Comparison of ENCODE assay signal across 21 cellular contexts in genomic region chr2:68911246-68911645, GRCh38. TPM values are rescaled to one million over a fixed set of nuclear protein-coding genes. Genes with fewer than 3 reads are reported as not detected.
DNase-seq lines count a peak whose midpoint lies in the region; ATAC-seq, FAIRE-seq and TF ChIP-seq lines count a peak whose summit lies in the region.
"Had no signal": no experiment of that assay in that cellular context is flagged by ENCODE, and none has a peak within 500 bp of the region (broad histone marks: within the 10 kb centered on the region; RNA-seq: fewer than 3 reads in every experiment).

No MANE protein-coding gene starts in this region.

- TF ChIP-seq CTCF in H9 (conservative IDR thresholded peaks at IDR 0.05) (no peak), WERI-Rb-1 (IDR thresholded peaks at IDR 0.05; ENCODE audit: low read depth, low read length) (no peak), keratinocyte (optimal IDR thresholded peaks at IDR 0.05 in 1 of 3, IDR thresholded peaks at IDR 0.05 in 1 of 3, conservative IDR thresholded peaks at IDR 0.05 in 1 of 3; ENCODE audit: extremely low read depth in 1 of 3, insufficient read depth in 2 of 3, low read length in 3 of 3) (no peak), endothelial cell (IDR thresholded peaks at IDR 0.05; ENCODE audit: unreplicated experiment) (no peak)

- no peak overlapping the region for H2BK120ac ChIP-seq in H9 (ENCODE audit: low read depth, low read length, poor library complexity, severe bottlenecking)

- DNase-seq in activated CD4-positive, alpha-beta T cell treated with anti-CD3 and anti-CD28 coated beads, Interleukin-2, amount 10 ng/mL, durations not matched to agents 24 days and 14 days = peak; percentile 60
- DNase-seq in activated CD4-positive, alpha-beta T cell treated with anti-CD3 and anti-CD28 coated beads, Interleukin-2, amount 50 U/mL, for 48 hours = no peak
- DNase-seq in H9 = no peak
- peak; percentile 24 for DNase-seq in WERI-Rb-1
- DNase-seq in keratinocyte (ENCODE audit: low read depth, low spot score) = no peak
- DNase-seq in NCI-H2107 (lab: John Stamatoyannopoulos, UW) = no peak
- DNase-seq in endothelial cell (ENCODE audit: low spot score) = no peak
- DNase-seq: CD4-positive, alpha-beta T cell; DMS79 treated with DMSO at 0.1 percent for 48 hours; GDM1; GOT3; HFFc6; NCI-H1417; NCI-H2029; NCI-H524; PC-3 had no signal

- H3K27ac ChIP-seq in H9 (ENCODE audit: insufficient read length, low read depth, low read length) = no peak overlapping the region
- H3K27ac ChIP-seq in WERI-Rb-1 = no peak overlapping the region
- no peak overlapping the region for H3K27ac ChIP-seq in keratinocyte (ENCODE audit: control insufficient read depth, insufficient read depth, low read length)
- H3K27ac ChIP-seq: SJSA1 had no signal

- H4K91ac ChIP-seq in H9 (ENCODE audit: insufficient read length, low read depth, low read length) = no peak overlapping the region

- no peaks in the 10 kb centered on the region for H3K23me2 ChIP-seq in H9 (ENCODE audit: insufficient read length, low read depth, low read length, poor library complexity, severe bottlenecking)

- no peak overlapping the region for H2BK5ac ChIP-seq in H9 (ENCODE audit: insufficient read length, low read length)

- no peaks in the 10 kb centered on the region for H3K79me2 ChIP-seq in H9 (ENCODE audit: insufficient read depth, low read length)
- H3K79me2 ChIP-seq in keratinocyte (ENCODE audit: control insufficient read depth, insufficient read depth, low read length) = no peaks in the 10 kb centered on the region

- H3K9me1 ChIP-seq in keratinocyte (ENCODE audit: control insufficient read depth, extremely low read depth, insufficient read depth, low read length) = no peaks in the 10 kb centered on the region

- no peak for ATAC-seq in GM18909 (IDR thresholded peaks at IDR 0.05; ENCODE audit: poor library complexity, unreplicated experiment)
- ATAC-seq: PC-3 had no signal

- H3T11ph ChIP-seq in H9 (ENCODE audit: low read length) = no peak overlapping the region

- no peak overlapping the region for H3K4me3 Mint-ChIP-seq in activated CD4-positive, alpha-beta T cell treated with anti-CD3 and anti-CD28 coated beads, Interleukin-2, amount 10 ng/mL, durations not matched to agents 24 days and 14 days
- H3K4me3 Mint-ChIP-seq in H9 (peak overlapping the region in 1 of 2 experiments; percentile 17; a peak in 1 of 5 replicates), endothelial cell (ENCODE audit: unreplicated experiment) (no peak overlapping the region)
- H3K4me3 Mint-ChIP-seq: CD4-positive, alpha-beta T cell; HFFc6 had no signal

- H3K36me3 Mint-ChIP-seq in activated CD4-positive, alpha-beta T cell treated with anti-CD3 and anti-CD28 coated beads, Interleukin-2, amount 10 ng/mL, durations not matched to agents 24 days and 14 days (ENCODE audit: low read depth) = no peaks in the 10 kb centered on the region
- H3K36me3 Mint-ChIP-seq in H9 (ENCODE audit: insufficient read depth in 1 of 3, low read depth in 3 of 3) (0 out of 7 replicates have a peak, but pooled peaks cover 0 to 3% (median 0%) of the 10 kb centered on the region in 3 experiments), endothelial cell (ENCODE audit: low read depth, unreplicated experiment) (no peaks in the 10 kb centered on the region)

- H3K4me2 ChIP-seq in H9 (ENCODE audit: insufficient read depth, insufficient read length, low read length) (no peak overlapping the region), keratinocyte (ENCODE audit: control insufficient read depth, extremely low read depth, insufficient read depth, low read depth, low read length) (peak overlapping the region; percentile 13)

- H3K4me3 ChIP-seq in WERI-Rb-1 (ENCODE audit: low read depth, low read length) = no peak overlapping the region
- no peak overlapping the region for H3K4me3 ChIP-seq in keratinocyte (ENCODE audit: control insufficient read depth in 2 of 3, extremely low read depth in 1 of 3, insufficient read depth in 2 of 3, low read depth in 1 of 3, low read length in 3 of 3)
- H3K4me3 ChIP-seq: SJSA1 had no signal

- no peak overlapping the region for H2BK12ac ChIP-seq in H9 (ENCODE audit: insufficient read length, low read depth, low read length)

- no peak overlapping the region for H3K4ac ChIP-seq in H9 (ENCODE audit: low read depth, low read length)

- H4K5ac ChIP-seq in H9 (ENCODE audit: insufficient read length, low read depth, low read length) = no peak overlapping the region

- no peaks in the 10 kb centered on the region for H3K9me3 Mint-ChIP-seq in activated CD4-positive, alpha-beta T cell treated with anti-CD3 and anti-CD28 coated beads, Interleukin-2, amount 10 ng/mL, durations not matched to agents 24 days and 14 days
- peaks cover 0 to 10% of the 10 kb centered on the region in 2 experiments; a peak in 2 of 5 replicates for H3K9me3 Mint-ChIP-seq in H9
- no peaks in the 10 kb centered on the region for H3K9me3 Mint-ChIP-seq in endothelial cell (ENCODE audit: unreplicated experiment)
- H3K9me3 Mint-ChIP-seq: CD4-positive, alpha-beta T cell; HFFc6 had no signal

- no peak overlapping the region for H2BK15ac ChIP-seq in H9 (ENCODE audit: low read depth, low read length)

- no peak for FAIRE-seq in keratinocyte (lab: Jason Lieb, UNC)
- FAIRE-seq: A204.1, D721Med had no signal

- H3K4me1 ChIP-seq in H9 (ENCODE audit: insufficient read depth, low read length) (peaks cover 5% of the 10 kb centered on the region), keratinocyte (ENCODE audit: control insufficient read depth, extremely low read depth, insufficient read depth, low read length) (peaks cover 31% of the 10 kb centered on the region)

- dilution Hi-C loops in keratinocyte (cut with MboI; ENCODE audit: extremely low pct_ligation_motif_present, low sequenced_read_pairs) = no loop called here

- WGBS in H9 (ENCODE audit: extremely low coverage, insufficient read length, low lambda C conversion rate) = no CpG with 5 or more reads among the region's 4 CpGs

- H3K36me3 ChIP-seq in WERI-Rb-1 (no peaks in the 10 kb centered on the region), keratinocyte (ENCODE audit: control insufficient read depth in 2 of 2, extremely low read depth in 1 of 2, insufficient read depth in 2 of 2, low read length in 2 of 2) (no peaks in the 10 kb centered on the region)
- H3K36me3 ChIP-seq: SJSA1 had no signal

- H3K14ac ChIP-seq in H9 (ENCODE audit: insufficient read depth, low read length) = peak overlapping the region; percentile 77; the same call in 1 of the 2 replicates

- no peak overlapping the region for H3K56ac ChIP-seq in H9 (ENCODE audit: insufficient read length, low read depth, low read length)

- H3K9ac ChIP-seq in H9 (ENCODE audit: extremely low read depth, insufficient read length, low read length) = no peak overlapping the region
- H3K9ac ChIP-seq in keratinocyte (ENCODE audit: control insufficient read depth, extremely low read depth, insufficient read depth, low read length) = no peak overlapping the region

- H2AK5ac ChIP-seq in H9 (ENCODE audit: insufficient read length, low read length) = no peak overlapping the region

- no peaks in the 10 kb centered on the region for H4K20me1 ChIP-seq in H9 (ENCODE audit: control insufficient read depth, insufficient read depth, insufficient read length)
- H4K20me1 ChIP-seq in keratinocyte (ENCODE audit: control insufficient read depth, extremely low read depth, insufficient read depth, low read length) = no peaks in the 10 kb centered on the region

- H4K8ac ChIP-seq in H9 (replicated peaks; ENCODE audit: insufficient read length, low read depth, low read length) = no peak overlapping the region

- no peak overlapping the region for H2AFZ ChIP-seq in H9 (ENCODE audit: low read length)
- H2AFZ ChIP-seq in keratinocyte (ENCODE audit: control insufficient read depth, low read length) = peak overlapping the region; percentile 78

- H3K27ac Mint-ChIP-seq in activated CD4-positive, alpha-beta T cell treated with anti-CD3 and anti-CD28 coated beads, Interleukin-2, amount 10 ng/mL, durations not matched to agents 24 days and 14 days = no peak overlapping the region
- no peak overlapping the region; a peak in 1 of 7 replicates for H3K27ac Mint-ChIP-seq in H9
- H3K27ac Mint-ChIP-seq in endothelial cell (ENCODE audit: unreplicated experiment) = no peak overlapping the region
- H3K27ac Mint-ChIP-seq: CD4-positive, alpha-beta T cell; HFFc6 had no signal

- no peaks in the 10 kb centered on the region for H3K79me1 ChIP-seq in H9 (ENCODE audit: insufficient read depth, low read depth, low read length, poor library complexity, severe bottlenecking)

- H3K9me3 ChIP-seq in H9 (ENCODE audit: control insufficient read depth, low read depth, low read length) = no peaks in the 10 kb centered on the region
- no peaks in the 10 kb centered on the region for H3K9me3 ChIP-seq in WERI-Rb-1 (ENCODE audit: severe bottlenecking)
- no peaks in the 10 kb centered on the region for H3K9me3 ChIP-seq in keratinocyte (ENCODE audit: control insufficient read depth, low read depth, low read length)
- H3K9me3 ChIP-seq: SJSA1 had no signal

- H3K4me1 Mint-ChIP-seq in activated CD4-positive, alpha-beta T cell treated with anti-CD3 and anti-CD28 coated beads, Interleukin-2, amount 10 ng/mL, durations not matched to agents 24 days and 14 days = peaks cover 35% of the 10 kb centered on the region
- H3K4me1 Mint-ChIP-seq in H9 (peaks cover 17 to 20% of the 10 kb centered on the region in 2 experiments), endothelial cell (ENCODE audit: unreplicated experiment) (peaks cover 19% of the 10 kb centered on the region)

- H3K18ac ChIP-seq in H9 (ENCODE audit: insufficient read length, low read depth, low read length) = no peak overlapping the region

- intact Hi-C loops in activated CD4-positive, alpha-beta T cell treated with anti-CD3 and anti-CD28 coated beads, Interleukin-2, amount 10 ng/mL, durations not matched to agents 24 days and 14 days (cut with micrococcal nuclease) = loop anchor here (2.0 kb wide), 1 partner anchor 194 kb away; no protein-coding TSS in a partner anchor

- H3K27me3 ChIP-seq in H9 (ENCODE audit: insufficient read depth, low read length) = no peaks in the 10 kb centered on the region
- H3K27me3 ChIP-seq in WERI-Rb-1 (ENCODE audit: insufficient read depth, low read depth, severe bottlenecking) = peaks cover 2% of the 10 kb centered on the region
- H3K27me3 ChIP-seq in keratinocyte (ENCODE audit: control insufficient read depth, extremely low read depth, insufficient read depth, low read length) = no peaks in the 10 kb centered on the region
- H3K27me3 ChIP-seq: SJSA1 had no signal

- H3K27me3 Mint-ChIP-seq in activated CD4-positive, alpha-beta T cell treated with anti-CD3 and anti-CD28 coated beads, Interleukin-2, amount 10 ng/mL, durations not matched to agents 24 days and 14 days = no peaks in the 10 kb centered on the region
- no peaks in the 10 kb centered on the region for H3K27me3 Mint-ChIP-seq in H9 (ENCODE audit: low read depth)
- no peaks in the 10 kb centered on the region for H3K27me3 Mint-ChIP-seq in endothelial cell (ENCODE audit: unreplicated experiment)
- H3K27me3 Mint-ChIP-seq: CD4-positive, alpha-beta T cell had no signal

- no peak overlapping the region for H2BK20ac ChIP-seq in H9 (ENCODE audit: low read depth, low read length, poor library complexity, severe bottlenecking)

- H3K23ac ChIP-seq in H9 (ENCODE audit: insufficient read length, low read depth, low read length) = no peak overlapping the region

RNA-seq across cellular contexts. Expression of gene BMP10, which starts 40.0 kb away (rescaled TPM):
- not detected in 2 replicates for total RNA-seq in activated CD4-positive, alpha-beta T cell treated with anti-CD3 and anti-CD28 coated beads, Interleukin-2, amount 10 ng/mL, durations not matched to agents 24 days and 14 days
- not detected in 2 replicates for total RNA-seq in H9 (2021)
- polyA plus RNA-seq in keratinocyte = 0.05 TPM in 1 of 3 replicates, not detected in the others
- not detected for polyA plus RNA-seq in keratinocyte (2011; ENCODE audit: low read depth)
- not detected in 2 replicates for polyA plus RNA-seq in keratinocyte (2011; cell fraction: cytosol; rRNA removed)
- polyA plus RNA-seq in keratinocyte (2011; cell fraction: nucleus; rRNA removed) = 0.15 and 0.17 TPM in 2 replicates
- not detected in 2 replicates for polyA plus RNA-seq in keratinocyte (2012; ENCODE audit: low replicate concordance)
- polyA minus RNA-seq in keratinocyte = not detected in 3 replicates
- polyA minus RNA-seq in keratinocyte (2011; cell fraction: cytosol; rRNA and poly(A)+ RNA removed) = not detected
- polyA minus RNA-seq in keratinocyte (2011; cell fraction: nucleus; rRNA and poly(A)+ RNA removed) = not detected in 2 replicates
- not detected for total RNA-seq in endothelial cell (ENCODE audit: unreplicated experiment)
- total RNA-seq: CD4-positive, alpha-beta T cell; HFFc6; LHCN-M2; PC-3; SJSA1 had no signal

RNA-seq across cellular contexts. Expression of gene GKN2, which starts 41.4 kb away (rescaled TPM):
- total RNA-seq in activated CD4-positive, alpha-beta T cell treated with anti-CD3 and anti-CD28 coated beads, Interleukin-2, amount 10 ng/mL, durations not matched to agents 24 days and 14 days = not detected in 2 replicates
- not detected in 2 replicates for total RNA-seq in H9 (2021)
- polyA plus RNA-seq in keratinocyte = 0.08 TPM in 1 of 3 replicates, not detected in the others
- not detected for polyA plus RNA-seq in keratinocyte (2011; ENCODE audit: low read depth)
- not detected in 2 replicates for polyA plus RNA-seq in keratinocyte (2011; cell fraction: cytosol; rRNA removed)
- polyA plus RNA-seq in keratinocyte (2011; cell fraction: nucleus; rRNA removed) = not detected in 2 replicates
- not detected in 2 replicates for polyA plus RNA-seq in keratinocyte (2012; ENCODE audit: low replicate concordance)
- not detected in 3 replicates for polyA minus RNA-seq in keratinocyte
- polyA minus RNA-seq in keratinocyte (2011; cell fraction: cytosol; rRNA and poly(A)+ RNA removed) = not detected
- polyA minus RNA-seq in keratinocyte (2011; cell fraction: nucleus; rRNA and poly(A)+ RNA removed) = not detected in 2 replicates
- total RNA-seq in endothelial cell (ENCODE audit: unreplicated experiment) = 0.36 TPM
- total RNA-seq: CD4-positive, alpha-beta T cell; HFFc6; LHCN-M2; SJSA1 had no signal

Comparison
In these comparisons a context has a peak if more than half of its experiments do, and no peak if none do; other contexts are left out.
1. DNase-seq: peak in activated CD4-positive, alpha-beta T cell treated with anti-CD3 and anti-CD28 coated beads, Interleukin-2, amount 10 ng/mL, durations not matched to agents 24 days and 14 days (single experiment) and WERI-Rb-1 (single experiment); none in activated CD4-positive, alpha-beta T cell treated with anti-CD3 and anti-CD28 coated beads, Interleukin-2, amount 50 U/mL, for 48 hours (0 of 2), H9 (single experiment), keratinocyte (single experiment), NCI-H2107 (single experiment) and endothelial cell (single experiment).